1 cellular context compared by ENCODE assay signal in the genomic region with DNA sequence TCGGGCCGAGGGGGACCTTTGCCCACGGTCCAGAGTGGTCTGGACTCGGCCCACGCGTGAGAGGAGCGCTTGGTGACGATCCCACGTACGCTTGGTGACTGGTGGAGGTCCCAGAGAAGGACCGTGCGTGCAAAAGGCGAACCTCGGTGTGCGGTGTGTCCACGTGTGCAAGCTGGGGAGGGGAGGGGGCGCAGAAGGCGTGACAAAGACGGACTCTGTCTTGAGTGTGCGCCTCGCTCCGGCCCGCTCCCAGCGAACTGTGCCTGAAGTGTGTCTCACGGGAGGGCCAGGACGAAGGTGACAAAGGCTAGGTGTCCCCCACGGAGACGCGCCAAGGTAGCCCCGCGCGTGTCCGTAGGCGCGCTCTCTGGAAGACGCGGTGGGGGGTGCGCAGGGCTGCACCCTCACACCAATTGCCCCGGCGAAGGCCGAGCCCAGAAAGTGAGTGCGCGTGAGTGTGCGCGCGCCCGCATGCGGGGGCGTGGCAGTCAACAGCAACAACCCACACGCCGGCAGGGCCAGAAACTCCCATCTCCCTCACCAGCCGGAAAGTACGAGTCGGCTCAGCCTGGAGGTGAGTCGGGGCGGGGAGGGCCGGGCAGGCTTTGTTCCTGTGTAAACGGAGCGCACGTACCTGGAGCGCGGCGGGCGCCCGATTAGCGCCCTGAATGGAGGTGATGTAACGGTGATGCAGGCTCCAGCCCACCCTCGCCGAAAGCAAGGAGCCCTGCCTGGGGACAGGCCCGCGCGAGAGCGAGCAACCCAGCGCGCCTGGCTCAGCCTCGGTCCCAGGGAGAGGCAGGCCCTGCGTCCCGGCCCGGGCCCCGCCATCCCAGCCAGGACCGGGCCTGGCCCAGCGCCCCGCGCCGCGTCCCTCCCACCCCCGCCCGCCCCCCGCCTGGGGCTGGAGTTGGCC.
TF ChIP-seq lines count a peak whose summit lies in the region.

A gene with protein sequence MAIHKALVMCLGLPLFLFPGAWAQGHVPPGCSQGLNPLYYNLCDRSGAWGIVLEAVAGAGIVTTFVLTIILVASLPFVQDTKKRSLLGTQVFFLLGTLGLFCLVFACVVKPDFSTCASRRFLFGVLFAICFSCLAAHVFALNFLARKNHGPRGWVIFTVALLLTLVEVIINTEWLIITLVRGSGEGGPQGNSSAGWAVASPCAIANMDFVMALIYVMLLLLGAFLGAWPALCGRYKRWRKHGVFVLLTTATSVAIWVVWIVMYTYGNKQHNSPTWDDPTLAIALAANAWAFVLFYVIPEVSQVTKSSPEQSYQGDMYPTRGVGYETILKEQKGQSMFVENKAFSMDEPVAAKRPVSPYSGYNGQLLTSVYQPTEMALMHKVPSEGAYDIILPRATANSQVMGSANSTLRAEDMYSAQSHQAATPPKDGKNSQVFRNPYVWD (plus strand): TSS at position 521 of the 916 bp plus-strand sequence. CDS start 7,689 bp downstream, outside the sequence.

TF ChIP-seq in HepG2, 621 proteins besides CTCF, POLR2A, EP300 and RAD21 (continued from another document and continues in another):
- TF ChIP-seq, protein P1, sequence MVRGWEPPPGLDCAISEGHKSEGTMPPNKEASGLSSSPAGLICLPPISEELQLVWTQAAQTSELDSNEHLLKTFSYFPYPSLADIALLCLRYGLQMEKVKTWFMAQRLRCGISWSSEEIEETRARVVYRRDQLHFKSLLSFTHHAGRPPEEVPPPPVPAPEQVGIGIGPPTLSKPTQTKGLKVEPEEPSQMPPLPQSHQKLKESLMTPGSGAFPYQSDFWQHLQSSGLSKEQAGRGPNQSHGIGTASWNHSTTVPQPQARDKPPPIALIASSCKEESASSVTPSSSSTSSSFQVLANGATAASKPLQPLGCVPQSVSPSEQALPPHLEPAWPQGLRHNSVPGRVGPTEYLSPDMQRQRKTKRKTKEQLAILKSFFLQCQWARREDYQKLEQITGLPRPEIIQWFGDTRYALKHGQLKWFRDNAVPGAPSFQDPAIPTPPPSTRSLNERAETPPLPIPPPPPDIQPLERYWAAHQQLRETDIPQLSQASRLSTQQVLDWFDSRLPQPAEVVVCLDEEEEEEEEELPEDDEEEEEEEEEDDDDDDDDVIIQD (CRISPR knock-in tag; IDR thresholded peaks at IDR 0.05; ENCODE audit: low read depth) = no peak
- TF ChIP-seq, protein P2, sequence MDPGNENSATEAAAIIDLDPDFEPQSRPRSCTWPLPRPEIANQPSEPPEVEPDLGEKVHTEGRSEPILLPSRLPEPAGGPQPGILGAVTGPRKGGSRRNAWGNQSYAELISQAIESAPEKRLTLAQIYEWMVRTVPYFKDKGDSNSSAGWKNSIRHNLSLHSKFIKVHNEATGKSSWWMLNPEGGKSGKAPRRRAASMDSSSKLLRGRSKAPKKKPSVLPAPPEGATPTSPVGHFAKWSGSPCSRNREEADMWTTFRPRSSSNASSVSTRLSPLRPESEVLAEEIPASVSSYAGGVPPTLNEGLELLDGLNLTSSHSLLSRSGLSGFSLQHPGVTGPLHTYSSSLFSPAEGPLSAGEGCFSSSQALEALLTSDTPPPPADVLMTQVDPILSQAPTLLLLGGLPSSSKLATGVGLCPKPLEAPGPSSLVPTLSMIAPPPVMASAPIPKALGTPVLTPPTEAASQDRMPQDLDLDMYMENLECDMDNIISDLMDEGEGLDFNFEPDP (CRISPR knock-in tag; conservative IDR thresholded peaks at IDR 0.05) = no peak
- TF ChIP-seq ZNF124 (CRISPR knock-in tag; IDR thresholded peaks at IDR 0.05) (peak; percentile 94; the same call in 1 of the 2 replicates), BORCS8-MEF2B (CRISPR knock-in tag; IDR thresholded peaks at IDR 0.05) (peak; percentile 94), ZNF543 (CRISPR knock-in tag; IDR thresholded peaks at IDR 0.05) (peak; percentile 74; the same call in 1 of the 2 replicates), SALL2 (CRISPR knock-in tag; IDR thresholded peaks at IDR 0.05) (no peak; the same call in 1 of the 2 replicates), ZNF292 (CRISPR knock-in tag; IDR thresholded peaks at IDR 0.05; ENCODE audit: borderline replicate concordance, low read depth) (peak; percentile 84), POLR2AphosphoS2 (IDR thresholded peaks at IDR 0.05; ENCODE audit: low read depth, low read length) (no peak), CCAR2 (optimal IDR thresholded peaks at IDR 0.05; ENCODE audit: low read depth, low read length) (no peak), ZNF367 (CRISPR knock-in tag; IDR thresholded peaks at IDR 0.05; ENCODE audit: borderline replicate concordance) (no peak; the same call in 1 of the 2 replicates), FOXO1 (CRISPR knock-in tag; IDR thresholded peaks at IDR 0.05) (peak; percentile 93), ZIK1 (CRISPR knock-in tag; IDR thresholded peaks at IDR 0.05; ENCODE audit: borderline replicate concordance, low read depth) (peak; percentile 84; the same call in 1 of the 2 replicates), HOXA3 (CRISPR knock-in tag; IDR thresholded peaks at IDR 0.05) (peak; percentile 83), DPF2 (CRISPR knock-in tag; IDR thresholded peaks at IDR 0.05; ENCODE audit: borderline replicate concordance, low read depth) (no peak; the same call in 1 of the 2 replicates), NR2C2 (CRISPR knock-in tag; IDR thresholded peaks at IDR 0.05; ENCODE audit: borderline replicate concordance) (peak; percentile 61), RFX5 (IDR thresholded peaks at IDR 0.05; ENCODE audit: low read depth, low read length) (no peak), JUNB (CRISPR knock-in tag; IDR thresholded peaks at IDR 0.05; ENCODE audit: borderline replicate concordance) (no peak), SIN3A (IDR thresholded peaks at IDR 0.05; ENCODE audit: borderline replicate concordance, low read depth, low read length) (peak; percentile 96), POLR2AphosphoS5 (IDR thresholded peaks at IDR 0.05; ENCODE audit: low read depth, low read length) (peak; percentile 83), ZFAT (CRISPR knock-in tag; conservative IDR thresholded peaks at IDR 0.05) (no peak)
- TF ChIP-seq, protein P3, sequence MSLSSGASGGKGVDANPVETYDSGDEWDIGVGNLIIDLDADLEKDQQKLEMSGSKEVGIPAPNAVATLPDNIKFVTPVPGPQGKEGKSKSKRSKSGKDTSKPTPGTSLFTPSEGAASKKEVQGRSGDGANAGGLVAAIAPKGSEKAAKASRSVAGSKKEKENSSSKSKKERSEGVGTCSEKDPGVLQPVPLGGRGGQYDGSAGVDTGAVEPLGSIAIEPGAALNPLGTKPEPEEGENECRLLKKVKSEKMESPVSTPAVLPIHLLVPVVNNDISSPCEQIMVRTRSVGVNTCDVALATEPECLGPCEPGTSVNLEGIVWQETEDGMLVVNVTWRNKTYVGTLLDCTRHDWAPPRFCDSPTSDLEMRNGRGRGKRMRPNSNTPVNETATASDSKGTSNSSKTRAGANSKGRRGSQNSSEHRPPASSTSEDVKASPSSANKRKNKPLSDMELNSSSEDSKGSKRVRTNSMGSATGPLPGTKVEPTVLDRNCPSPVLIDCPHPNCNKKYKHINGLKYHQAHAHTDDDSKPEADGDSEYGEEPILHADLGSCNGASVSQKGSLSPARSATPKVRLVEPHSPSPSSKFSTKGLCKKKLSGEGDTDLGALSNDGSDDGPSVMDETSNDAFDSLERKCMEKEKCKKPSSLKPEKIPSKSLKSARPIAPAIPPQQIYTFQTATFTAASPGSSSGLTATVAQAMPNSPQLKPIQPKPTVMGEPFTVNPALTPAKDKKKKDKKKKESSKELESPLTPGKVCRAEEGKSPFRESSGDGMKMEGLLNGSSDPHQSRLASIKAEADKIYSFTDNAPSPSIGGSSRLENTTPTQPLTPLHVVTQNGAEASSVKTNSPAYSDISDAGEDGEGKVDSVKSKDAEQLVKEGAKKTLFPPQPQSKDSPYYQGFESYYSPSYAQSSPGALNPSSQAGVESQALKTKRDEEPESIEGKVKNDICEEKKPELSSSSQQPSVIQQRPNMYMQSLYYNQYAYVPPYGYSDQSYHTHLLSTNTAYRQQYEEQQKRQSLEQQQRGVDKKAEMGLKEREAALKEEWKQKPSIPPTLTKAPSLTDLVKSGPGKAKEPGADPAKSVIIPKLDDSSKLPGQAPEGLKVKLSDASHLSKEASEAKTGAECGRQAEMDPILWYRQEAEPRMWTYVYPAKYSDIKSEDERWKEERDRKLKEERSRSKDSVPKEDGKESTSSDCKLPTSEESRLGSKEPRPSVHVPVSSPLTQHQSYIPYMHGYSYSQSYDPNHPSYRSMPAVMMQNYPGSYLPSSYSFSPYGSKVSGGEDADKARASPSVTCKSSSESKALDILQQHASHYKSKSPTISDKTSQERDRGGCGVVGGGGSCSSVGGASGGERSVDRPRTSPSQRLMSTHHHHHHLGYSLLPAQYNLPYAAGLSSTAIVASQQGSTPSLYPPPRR (CRISPR knock-in tag; IDR thresholded peaks at IDR 0.05; ENCODE audit: borderline replicate concordance) = peak; percentile 78
- TF ChIP-seq, protein P4, sequence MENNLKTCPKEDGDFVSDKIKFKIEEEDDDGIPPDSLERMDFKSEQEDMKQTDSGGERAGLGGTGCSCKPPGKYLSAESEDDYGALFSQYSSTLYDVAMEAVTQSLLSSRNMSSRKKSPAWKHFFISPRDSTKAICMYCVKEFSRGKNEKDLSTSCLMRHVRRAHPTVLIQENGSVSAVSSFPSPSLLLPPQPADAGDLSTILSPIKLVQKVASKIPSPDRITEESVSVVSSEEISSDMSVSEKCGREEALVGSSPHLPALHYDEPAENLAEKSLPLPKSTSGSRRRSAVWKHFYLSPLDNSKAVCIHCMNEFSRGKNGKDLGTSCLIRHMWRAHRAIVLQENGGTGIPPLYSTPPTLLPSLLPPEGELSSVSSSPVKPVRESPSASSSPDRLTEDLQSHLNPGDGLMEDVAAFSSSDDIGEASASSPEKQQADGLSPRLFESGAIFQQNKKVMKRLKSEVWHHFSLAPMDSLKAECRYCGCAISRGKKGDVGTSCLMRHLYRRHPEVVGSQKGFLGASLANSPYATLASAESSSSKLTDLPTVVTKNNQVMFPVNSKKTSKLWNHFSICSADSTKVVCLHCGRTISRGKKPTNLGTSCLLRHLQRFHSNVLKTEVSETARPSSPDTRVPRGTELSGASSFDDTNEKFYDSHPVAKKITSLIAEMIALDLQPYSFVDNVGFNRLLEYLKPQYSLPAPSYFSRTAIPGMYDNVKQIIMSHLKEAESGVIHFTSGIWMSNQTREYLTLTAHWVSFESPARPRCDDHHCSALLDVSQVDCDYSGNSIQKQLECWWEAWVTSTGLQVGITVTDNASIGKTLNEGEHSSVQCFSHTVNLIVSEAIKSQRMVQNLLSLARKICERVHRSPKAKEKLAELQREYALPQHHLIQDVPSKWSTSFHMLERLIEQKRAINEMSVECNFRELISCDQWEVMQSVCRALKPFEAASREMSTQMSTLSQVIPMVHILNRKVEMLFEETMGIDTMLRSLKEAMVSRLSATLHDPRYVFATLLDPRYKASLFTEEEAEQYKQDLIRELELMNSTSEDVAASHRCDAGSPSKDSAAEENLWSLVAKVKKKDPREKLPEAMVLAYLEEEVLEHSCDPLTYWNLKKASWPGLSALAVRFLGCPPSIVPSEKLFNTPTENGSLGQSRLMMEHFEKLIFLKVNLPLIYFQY (CRISPR knock-in tag; IDR thresholded peaks at IDR 0.05; ENCODE audit: borderline replicate concordance) = peak; percentile 84
- TF ChIP-seq, protein P5, sequence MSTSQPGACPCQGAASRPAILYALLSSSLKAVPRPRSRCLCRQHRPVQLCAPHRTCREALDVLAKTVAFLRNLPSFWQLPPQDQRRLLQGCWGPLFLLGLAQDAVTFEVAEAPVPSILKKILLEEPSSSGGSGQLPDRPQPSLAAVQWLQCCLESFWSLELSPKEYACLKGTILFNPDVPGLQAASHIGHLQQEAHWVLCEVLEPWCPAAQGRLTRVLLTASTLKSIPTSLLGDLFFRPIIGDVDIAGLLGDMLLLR (CRISPR knock-in tag; IDR thresholded peaks at IDR 0.05) = peak; percentile 98
- TF ChIP-seq, protein P6, sequence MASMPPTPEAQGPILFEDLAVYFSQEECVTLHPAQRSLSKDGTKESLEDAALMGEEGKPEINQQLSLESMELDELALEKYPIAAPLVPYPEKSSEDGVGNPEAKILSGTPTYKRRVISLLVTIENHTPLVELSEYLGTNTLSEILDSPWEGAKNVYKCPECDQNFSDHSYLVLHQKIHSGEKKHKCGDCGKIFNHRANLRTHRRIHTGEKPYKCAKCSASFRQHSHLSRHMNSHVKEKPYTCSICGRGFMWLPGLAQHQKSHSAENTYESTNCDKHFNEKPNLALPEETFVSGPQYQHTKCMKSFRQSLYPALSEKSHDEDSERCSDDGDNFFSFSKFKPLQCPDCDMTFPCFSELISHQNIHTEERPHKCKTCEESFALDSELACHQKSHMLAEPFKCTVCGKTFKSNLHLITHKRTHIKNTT (CRISPR knock-in tag; IDR thresholded peaks at IDR 0.05) = no peak
- TF ChIP-seq, protein P7, sequence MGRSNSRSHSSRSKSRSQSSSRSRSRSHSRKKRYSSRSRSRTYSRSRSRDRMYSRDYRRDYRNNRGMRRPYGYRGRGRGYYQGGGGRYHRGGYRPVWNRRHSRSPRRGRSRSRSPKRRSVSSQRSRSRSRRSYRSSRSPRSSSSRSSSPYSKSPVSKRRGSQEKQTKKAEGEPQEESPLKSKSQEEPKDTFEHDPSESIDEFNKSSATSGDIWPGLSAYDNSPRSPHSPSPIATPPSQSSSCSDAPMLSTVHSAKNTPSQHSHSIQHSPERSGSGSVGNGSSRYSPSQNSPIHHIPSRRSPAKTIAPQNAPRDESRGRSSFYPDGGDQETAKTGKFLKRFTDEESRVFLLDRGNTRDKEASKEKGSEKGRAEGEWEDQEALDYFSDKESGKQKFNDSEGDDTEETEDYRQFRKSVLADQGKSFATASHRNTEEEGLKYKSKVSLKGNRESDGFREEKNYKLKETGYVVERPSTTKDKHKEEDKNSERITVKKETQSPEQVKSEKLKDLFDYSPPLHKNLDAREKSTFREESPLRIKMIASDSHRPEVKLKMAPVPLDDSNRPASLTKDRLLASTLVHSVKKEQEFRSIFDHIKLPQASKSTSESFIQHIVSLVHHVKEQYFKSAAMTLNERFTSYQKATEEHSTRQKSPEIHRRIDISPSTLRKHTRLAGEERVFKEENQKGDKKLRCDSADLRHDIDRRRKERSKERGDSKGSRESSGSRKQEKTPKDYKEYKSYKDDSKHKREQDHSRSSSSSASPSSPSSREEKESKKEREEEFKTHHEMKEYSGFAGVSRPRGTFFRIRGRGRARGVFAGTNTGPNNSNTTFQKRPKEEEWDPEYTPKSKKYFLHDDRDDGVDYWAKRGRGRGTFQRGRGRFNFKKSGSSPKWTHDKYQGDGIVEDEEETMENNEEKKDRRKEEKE (IDR thresholded peaks at IDR 0.05) = no peak
- TF ChIP-seq, protein P8, sequence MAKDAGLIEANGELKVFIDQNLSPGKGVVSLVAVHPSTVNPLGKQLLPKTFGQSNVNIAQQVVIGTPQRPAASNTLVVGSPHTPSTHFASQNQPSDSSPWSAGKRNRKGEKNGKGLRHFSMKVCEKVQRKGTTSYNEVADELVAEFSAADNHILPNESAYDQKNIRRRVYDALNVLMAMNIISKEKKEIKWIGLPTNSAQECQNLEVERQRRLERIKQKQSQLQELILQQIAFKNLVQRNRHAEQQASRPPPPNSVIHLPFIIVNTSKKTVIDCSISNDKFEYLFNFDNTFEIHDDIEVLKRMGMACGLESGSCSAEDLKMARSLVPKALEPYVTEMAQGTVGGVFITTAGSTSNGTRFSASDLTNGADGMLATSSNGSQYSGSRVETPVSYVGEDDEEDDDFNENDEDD (CRISPR knock-in tag; IDR thresholded peaks at IDR 0.05; ENCODE audit: borderline replicate concordance) = peak; percentile 79; the same call in 1 of the 2 replicates
- TF ChIP-seq, protein P9, sequence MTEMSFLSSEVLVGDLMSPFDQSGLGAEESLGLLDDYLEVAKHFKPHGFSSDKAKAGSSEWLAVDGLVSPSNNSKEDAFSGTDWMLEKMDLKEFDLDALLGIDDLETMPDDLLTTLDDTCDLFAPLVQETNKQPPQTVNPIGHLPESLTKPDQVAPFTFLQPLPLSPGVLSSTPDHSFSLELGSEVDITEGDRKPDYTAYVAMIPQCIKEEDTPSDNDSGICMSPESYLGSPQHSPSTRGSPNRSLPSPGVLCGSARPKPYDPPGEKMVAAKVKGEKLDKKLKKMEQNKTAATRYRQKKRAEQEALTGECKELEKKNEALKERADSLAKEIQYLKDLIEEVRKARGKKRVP (CRISPR knock-in tag; IDR thresholded peaks at IDR 0.05) = peak in 1 of 2 experiments; percentile 88; a peak in 2 of 4 replicates
- TF ChIP-seq, protein P10, sequence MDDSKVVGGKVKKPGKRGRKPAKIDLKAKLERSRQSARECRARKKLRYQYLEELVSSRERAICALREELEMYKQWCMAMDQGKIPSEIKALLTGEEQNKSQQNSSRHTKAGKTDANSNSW (CRISPR knock-in tag; IDR thresholded peaks at IDR 0.05; ENCODE audit: borderline replicate concordance) = no peak; the same call in 1 of the 2 replicates
